20 cellular contexts compared by ENCODE assay signal in genomic region chr6:6971369-6971768, GRCh38.
"Had no signal": no experiment of that assay in that cellular context is flagged by ENCODE, and none has a peak within 500 bp of the region (broad histone marks: within the 10 kb centered on the region; RNA-seq: fewer than 3 reads in every experiment).

No MANE protein-coding gene starts in this region.

- FAIRE-seq: frontal cortex, islet of Langerhans had no signal

- H3K27ac ChIP-seq: colonic mucosa, heart left ventricle, left ventricle myocardium inferior, neutrophil, sigmoid colon, stomach, thoracic aorta, transverse colon had no signal

- H3K9me3 ChIP-seq: colonic mucosa, heart left ventricle, left ventricle myocardium inferior, neutrophil, sigmoid colon, stomach, thoracic aorta, transverse colon had no signal

- H3K36me3 ChIP-seq: colonic mucosa, heart left ventricle, left ventricle myocardium inferior, neutrophil, sigmoid colon, stomach, thoracic aorta, transverse colon had no signal

- H3K4me3 ChIP-seq: colonic mucosa, heart left ventricle, left ventricle myocardium inferior, lung, sigmoid colon, skin epidermis, stomach, thoracic aorta, transverse colon had no signal

- ATAC-seq: heart left ventricle had no signal

- H3K27me3 ChIP-seq: colonic mucosa, heart left ventricle, neutrophil, sigmoid colon, stomach, transverse colon had no signal

- DNase-seq: colonic mucosa; dermis blood vessel endothelial cell; heart left ventricle; hypothalamus; left ventricle myocardium inferior; mesenchymal stem cell; midbrain; naive B cell; sigmoid colon; stimulated activated CD4-positive, alpha-beta T cell treated with anti-CD3 and anti-CD28 coated beads, Interleukin-12 subunit alpha, Interleukin-12 subunit beta, amount 100 ng/mL, for 4 hours; stimulated activated naive CD4-positive, alpha-beta T cell; stomach; substantia nigra; transverse colon had no signal

- H3K4me1 ChIP-seq: colonic mucosa, sigmoid colon had no signal
